9 cellular contexts compared by ENCODE assay signal in the genomic region with DNA sequence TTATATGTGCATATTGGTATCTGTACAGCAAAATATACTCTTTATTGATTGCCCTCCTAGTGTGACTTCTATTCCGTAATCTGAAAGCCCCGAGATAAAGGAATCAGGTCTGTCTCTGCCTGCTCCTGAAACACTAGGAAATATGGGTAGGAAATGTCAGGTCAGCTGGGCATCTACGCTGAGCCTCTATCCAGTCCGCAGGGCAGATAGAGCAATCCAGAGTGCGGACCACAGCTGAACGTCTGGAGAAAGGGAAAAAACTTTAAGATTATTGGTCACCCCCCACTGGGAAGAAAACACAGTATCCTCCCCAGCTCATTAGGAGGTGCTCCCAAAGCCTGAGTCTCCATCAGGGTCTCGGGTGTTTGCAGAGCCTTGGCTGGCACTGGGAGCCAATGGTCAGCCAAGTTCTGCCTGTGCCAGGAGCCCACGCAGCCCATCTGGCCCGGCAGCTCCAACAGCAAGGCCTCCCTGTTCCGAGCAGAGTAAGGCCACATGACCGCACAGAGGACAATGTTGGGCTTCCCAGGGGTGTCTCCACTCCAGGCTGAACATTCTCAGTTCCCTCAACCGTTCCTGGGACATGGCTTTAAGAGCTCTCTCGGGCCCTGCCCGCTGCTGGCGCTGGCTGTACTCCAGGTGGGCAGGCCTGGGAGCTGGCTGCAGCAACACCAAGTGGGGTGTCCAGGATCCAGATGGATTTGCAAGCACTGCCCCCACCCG. TPM values are rescaled to one million over a fixed set of nuclear protein-coding genes. Genes with fewer than 3 reads are reported as not detected.
DNase-seq lines count a peak whose midpoint lies in the region; ATAC-seq, FAIRE-seq and TF ChIP-seq lines count a peak whose summit lies in the region.
"Had no signal": no experiment of that assay in that cellular context is flagged by ENCODE, and none has a peak within 500 bp of the region (broad histone marks: within the 10 kb centered on the region; RNA-seq: fewer than 3 reads in every experiment).

No MANE protein-coding gene starts in this region.

- H3K4me1 ChIP-seq in astrocyte (ENCODE audit: insufficient read depth, low read length) = peaks cover 80% of the 10 kb centered on the region
- H3K4me1 ChIP-seq in right atrium auricular region = peaks cover 0 to 96% of the 10 kb centered on the region in 2 donors
- H3K4me1 ChIP-seq in parathyroid adenoma = no peaks in the 10 kb centered on the region

- H3K27me3 ChIP-seq in astrocyte (ENCODE audit: insufficient read depth, low read length) = no peaks in the 10 kb centered on the region
- H3K27me3 ChIP-seq in right atrium auricular region = no peaks in the 10 kb centered on the region
- H3K27me3 ChIP-seq in parathyroid adenoma (ENCODE audit: control insufficient read depth, insufficient read depth, low read length) = no peaks in the 10 kb centered on the region

- no peak for FAIRE-seq in astrocyte (lab: Jason Lieb, UNC)

- H3K36me3 ChIP-seq in astrocyte (ENCODE audit: insufficient read depth, low read length) (peaks cover 2% of the 10 kb centered on the region), right atrium auricular region (no peaks in the 10 kb centered on the region), parathyroid adenoma (ENCODE audit: control insufficient read depth, insufficient read depth, low read length) (no peaks in the 10 kb centered on the region)

- peaks cover 10% of the 10 kb centered on the region for H3K36me3 Mint-ChIP-seq in astrocyte (ENCODE audit: low read depth, unreplicated experiment)
- H3K36me3 Mint-ChIP-seq in activated CD4-positive, alpha-beta T cell treated with anti-CD3 and anti-CD28 coated beads, Interleukin-2, amount 10 ng/mL, durations not matched to agents 24 days and 14 days (ENCODE audit: low read depth) = no peaks in the 10 kb centered on the region

- H3K9ac ChIP-seq in astrocyte (ENCODE audit: low read length) (no peak overlapping the region), parathyroid adenoma (no peak overlapping the region)

- H3K9me3 Mint-ChIP-seq in astrocyte (ENCODE audit: unreplicated experiment) = no peaks in the 10 kb centered on the region
- no peaks in the 10 kb centered on the region for H3K9me3 Mint-ChIP-seq in activated CD4-positive, alpha-beta T cell treated with anti-CD3 and anti-CD28 coated beads, Interleukin-2, amount 10 ng/mL, durations not matched to agents 24 days and 14 days

- H3K4me3 Mint-ChIP-seq in astrocyte (ENCODE audit: unreplicated experiment) = peak overlapping the region; percentile 76
- no peak overlapping the region for H3K4me3 Mint-ChIP-seq in activated CD4-positive, alpha-beta T cell treated with anti-CD3 and anti-CD28 coated beads, Interleukin-2, amount 10 ng/mL, durations not matched to agents 24 days and 14 days

- no peaks in the 10 kb centered on the region for H3K27me3 Mint-ChIP-seq in astrocyte (ENCODE audit: low read depth, unreplicated experiment)
- peaks cover 64% of the 10 kb centered on the region for H3K27me3 Mint-ChIP-seq in activated CD4-positive, alpha-beta T cell treated with anti-CD3 and anti-CD28 coated beads, Interleukin-2, amount 10 ng/mL, durations not matched to agents 24 days and 14 days

- DNase-seq in COLO668 (lab: John Stamatoyannopoulos, UW; ENCODE audit: unreplicated experiment) = peak; percentile 31
- no peak for DNase-seq in astrocyte (ENCODE audit: low read depth)
- no peak for DNase-seq in right atrium auricular region (ENCODE audit: low spot score)
- DNase-seq in NCI-H1694 (lab: John Stamatoyannopoulos, UW) = no peak
- DNase-seq in RKO (ENCODE audit: low spot score) = no peak
- DNase-seq in activated CD4-positive, alpha-beta T cell treated with anti-CD3 and anti-CD28 coated beads, Interleukin-2, amount 10 ng/mL, durations not matched to agents 24 days and 14 days = no peak
- DNase-seq: GDM1 had no signal

- ATAC-seq in HG03108 (IDR thresholded peaks at IDR 0.05; ENCODE audit: unreplicated experiment) = no peak

- TF ChIP-seq CTCF in astrocyte (IDR thresholded peaks at IDR 0.05; ENCODE audit: insufficient read depth, low read depth, low read length) (no peak), right atrium auricular region (IDR thresholded peaks at IDR 0.05) (peak in 1 of 2 donors; percentile 33), parathyroid adenoma (IDR thresholded peaks at IDR 0.05) (no peak)

- H3K27ac Mint-ChIP-seq in astrocyte (ENCODE audit: unreplicated experiment) = peak overlapping the region; percentile 91
- H3K27ac Mint-ChIP-seq in activated CD4-positive, alpha-beta T cell treated with anti-CD3 and anti-CD28 coated beads, Interleukin-2, amount 10 ng/mL, durations not matched to agents 24 days and 14 days = no peak overlapping the region

- H3K79me2 ChIP-seq in astrocyte (ENCODE audit: insufficient read depth, low read length) (peaks cover 99% of the 10 kb centered on the region), parathyroid adenoma (peaks cover 21% of the 10 kb centered on the region)

- H3K27ac ChIP-seq in astrocyte (ENCODE audit: low read depth, low read length) = no peak overlapping the region
- H3K27ac ChIP-seq in right atrium auricular region = peak overlapping the region; percentile 61 to 97
- no peak overlapping the region for H3K27ac ChIP-seq in parathyroid adenoma

- no peak overlapping the region for H2AFZ ChIP-seq in astrocyte (ENCODE audit: low read depth, low read length)
- H2AFZ ChIP-seq in parathyroid adenoma = peak overlapping the region; percentile 58

- peaks cover 76% of the 10 kb centered on the region for H3K4me1 Mint-ChIP-seq in astrocyte (ENCODE audit: low read depth, unreplicated experiment)
- no peaks in the 10 kb centered on the region for H3K4me1 Mint-ChIP-seq in activated CD4-positive, alpha-beta T cell treated with anti-CD3 and anti-CD28 coated beads, Interleukin-2, amount 10 ng/mL, durations not matched to agents 24 days and 14 days

- peaks cover 95% of the 10 kb centered on the region for H4K20me1 ChIP-seq in astrocyte (ENCODE audit: insufficient read depth, low read length)

- intact Hi-C loops in activated CD4-positive, alpha-beta T cell treated with anti-CD3 and anti-CD28 coated beads, Interleukin-2, amount 10 ng/mL, durations not matched to agents 24 days and 14 days (cut with micrococcal nuclease) = no loop called here

- H3K4me2 ChIP-seq in astrocyte (ENCODE audit: low read length) (peak overlapping the region; percentile 74), parathyroid adenoma (ENCODE audit: low read length) (peak overlapping the region; percentile 65)

- no peak overlapping the region for H3K4me3 ChIP-seq in astrocyte (ENCODE audit: insufficient read depth, low read depth, low read length)
- no peak overlapping the region for H3K4me3 ChIP-seq in right atrium auricular region
- H3K4me3 ChIP-seq in parathyroid adenoma (ENCODE audit: low read depth, low read length) = peak overlapping the region; percentile 40

- H3K9me3 ChIP-seq in astrocyte (ENCODE audit: insufficient read depth, low read depth, low read length) (no peaks in the 10 kb centered on the region), right atrium auricular region (no peaks in the 10 kb centered on the region), parathyroid adenoma (ENCODE audit: control insufficient read depth, low read length) (no peaks in the 10 kb centered on the region)

RNA-seq across cellular contexts. Expression of a gene that starts 7.6 kb away (rescaled TPM):
- 101 and 109 TPM in 2 replicates for total RNA-seq in astrocyte
- 10 to 100 TPM; 26.0 to 36.0 TPM for total RNA-seq in right atrium auricular region
- 0.16 TPM in 1 of 2 replicates, not detected in the other for total RNA-seq in activated CD4-positive, alpha-beta T cell treated with anti-CD3 and anti-CD28 coated beads, Interleukin-2, amount 10 ng/mL, durations not matched to agents 24 days and 14 days

Comparison
In these comparisons a context has a peak if more than half of its experiments do, and no peak if none do; other contexts are left out.
1. H3K27ac ChIP-seq: peak in right atrium auricular region (2 of 2); none in astrocyte (single experiment) and parathyroid adenoma (single experiment).
2. RNA of a gene that starts 7.6 kb away (total RNA-seq): 101 to 109 TPM in astrocyte and 26.0 to 36.0 TPM in right atrium auricular region; 0.16 TPM in activated CD4-positive, alpha-beta T cell treated with anti-CD3 and anti-CD28 coated beads, Interleukin-2, amount 10 ng/mL, durations not matched to agents 24 days and 14 days; every median in the first group is over 10 times any median in the second.